ENCODE assay signal across 8 cellular contexts in genomic region chr18:63365909-63366269, GRCh38. TPM values are rescaled to one million over a fixed set of nuclear protein-coding genes. Genes with fewer than 3 reads are reported as not detected.
DNase-seq lines count a peak whose midpoint lies in the region; ATAC-seq and TF ChIP-seq lines count a peak whose summit lies in the region.

No MANE protein-coding gene starts in this region.

- H3K27me3 ChIP-seq in HUES48 (ENCODE audit: control insufficient read depth, insufficient read depth, low read length) (no peaks in the 10 kb centered on the region), thoracic aorta (replicated peaks; ENCODE audit: insufficient read depth) (no peaks in the 10 kb centered on the region)

- DNase-seq in GM03348 (ENCODE audit: low spot score) (peak; percentile 27), left colon (peak; percentile 21 to 26), thoracic aorta (ENCODE audit: low spot score) (no peak), NCI-H1092 treated with DMSO at 0.1 percent for 48 hours (lab: John Stamatoyannopoulos, UW) (no peak)
- DNase-seq in activated CD4-positive, CD25-positive, alpha-beta regulatory T cell (lab: John Stamatoyannopoulos, UW), result no peak

- peak overlapping the region; percentile 82 for H3K9ac ChIP-seq in HUES48 (ENCODE audit: low read depth, low read length)

- H3K9me3 ChIP-seq in HUES48 (ENCODE audit: control insufficient read depth, insufficient read depth, low read length), result 0 out of 2 replicates have a peak, but pooled peaks cover 4% of the 10 kb centered on the region
- H3K9me3 ChIP-seq in thoracic aorta, result no peaks in the 10 kb centered on the region

- H3K36me3 ChIP-seq in HUES48 (ENCODE audit: control insufficient read depth, insufficient read depth, low read length), result peaks cover 17% of the 10 kb centered on the region
- H3K36me3 ChIP-seq in thoracic aorta, result peaks cover 10% of the 10 kb centered on the region

- TF ChIP-seq CTCF in thoracic aorta (IDR thresholded peaks at IDR 0.05), result no peak

- H3K27ac ChIP-seq in HUES48 (ENCODE audit: low read depth, low read length) (peak overlapping the region; percentile 88), angular gyrus (ENCODE audit: low read depth, low read length) (peak overlapping the region; percentile 6), thoracic aorta (peak overlapping the region; percentile 97)

- intact Hi-C loops in left colon (cut with DNase I, micrococcal nuclease), result no loop called here

- ATAC-seq in left colon (no peak), thoracic aorta (ENCODE audit: insufficient number of reproducible peaks, low FRiP score, low read depth) (no peak), GM18873 (IDR thresholded peaks at IDR 0.05; ENCODE audit: low FRiP score, unreplicated experiment) (no peak)

- H3K4me3 ChIP-seq in HUES48 (ENCODE audit: low read depth, low read length), result peak overlapping the region; percentile 68
- H3K4me3 ChIP-seq in thoracic aorta, result peak overlapping the region; percentile 89

- H3K4me1 ChIP-seq in HUES48 (ENCODE audit: control insufficient read depth, insufficient read depth, low read length), result peaks cover 5% of the 10 kb centered on the region; the same call in 1 of the 2 replicates
- peaks cover 14 to 22% of the 10 kb centered on the region in 2 donors for H3K4me1 ChIP-seq in thoracic aorta (ENCODE audit: control insufficient read depth in 1 of 2, low read depth in 2 of 2)

RNA-seq across cellular contexts. Expression of gene KDSR, which starts 1.1 kb away (rescaled TPM):
- total RNA-seq in left colon (10 to 100 TPM; 32.6 to 42.8 TPM), thoracic aorta (10 to 100 TPM; 46.2 to 72.4 TPM)

RNA-seq across cellular contexts. Expression of gene BCL2, which starts 46.3 kb away (rescaled TPM):
- total RNA-seq in left colon (10 to 100 TPM; 16.6 to 19.3 TPM), thoracic aorta (10 to 100 TPM; 22.9 to 29.3 TPM)

RNA-seq across cellular contexts. Expression of gene VPS4B, which starts 56.4 kb away (rescaled TPM):
- 100 to 1,000 TPM; 123 to 163 TPM for total RNA-seq in left colon
- 10 to 100 TPM; 25.5 to 49.9 TPM for total RNA-seq in thoracic aorta

Comparison
In these comparisons a context has a peak if more than half of its experiments do, and no peak if none do; other contexts are left out.
1. DNase-seq: peak in GM03348 (single experiment) and left colon (2 of 2); none in thoracic aorta (single experiment), NCI-H1092 treated with DMSO at 0.1 percent for 48 hours (single experiment) and activated CD4-positive, CD25-positive, alpha-beta regulatory T cell (0 of 4).
2. H3K27ac ChIP-seq: peak in every context shown above with its lines; median percentile 97 in thoracic aorta; 88 in HUES48; 6 in angular gyrus.